ENCODE assay signal across 22 cellular contexts in genomic region chrX:28946846-28947245, GRCh38.
"Had no signal": no experiment of that assay in that cellular context is flagged by ENCODE, and none has a peak within 500 bp of the region (broad histone marks: within the 10 kb centered on the region; RNA-seq: fewer than 3 reads in every experiment).

No MANE protein-coding gene starts in this region.

- H3K36me3 ChIP-seq: esophagus muscularis mucosa, neutrophil, spleen, stomach, thoracic aorta, transverse colon had no signal

- H3K36me3 Mint-ChIP-seq: immature natural killer cell; naive B cell; stimulated activated naive B cell treated with anti-CD40 and anti-IgM and Interleukin-4, amounts not matched to agents 10 μg/mL and 1 μg/mL and 100 μg/mL, for 72 hours had no signal

- H3K27me3 ChIP-seq: esophagus muscularis mucosa, neutrophil, spleen, stomach, transverse colon had no signal

- H3K27me3 Mint-ChIP-seq: central memory CD8-positive, alpha-beta T cell; naive B cell; stimulated activated naive B cell treated with anti-CD40 and anti-IgM and Interleukin-4, amounts not matched to agents 10 μg/mL and 1 μg/mL and 100 μg/mL, for 72 hours had no signal

- H3K4me1 Mint-ChIP-seq: central memory CD8-positive, alpha-beta T cell; immature natural killer cell; naive B cell; stimulated activated naive B cell treated with anti-CD40 and anti-IgM and Interleukin-4, amounts not matched to agents 10 μg/mL and 1 μg/mL and 100 μg/mL, for 72 hours had no signal

- DNase-seq: effector memory CD4-positive, alpha-beta T cell; immature natural killer cell; kidney; left cardiac atrium; mesendoderm; naive B cell; posterior cingulate gyrus; spleen; stimulated activated CD4-positive, alpha-beta T cell treated with anti-CD3 and anti-CD28 coated beads, Interleukin-15, amount 100 ng/mL, for 24 hours; stimulated activated CD4-positive, alpha-beta T cell treated with anti-CD3 and anti-CD28 coated beads, Interleukin-1b, Interleukin-23, amount 100 ng/mL, for 48 hours; stimulated activated CD4-positive, alpha-beta T cell treated with anti-CD3 and anti-CD28 coated beads, Interleukin-4, amount 100 ng/mL, for 4 hours; stimulated activated naive B cell treated with anti-CD40 and anti-IgM and Interleukin-4, amounts not matched to agents 10 μg/mL and 1 μg/mL and 100 μg/mL, for 72 hours; stomach; substantia nigra; transverse colon had no signal

- H3K4me3 Mint-ChIP-seq: central memory CD8-positive, alpha-beta T cell; immature natural killer cell; naive B cell; stimulated activated naive B cell treated with anti-CD40 and anti-IgM and Interleukin-4, amounts not matched to agents 10 μg/mL and 1 μg/mL and 100 μg/mL, for 72 hours had no signal

- H3K4me1 ChIP-seq: esophagus muscularis mucosa, spleen, stomach, transverse colon had no signal

- FAIRE-seq: endometrium, kidney had no signal

- H3K9me3 Mint-ChIP-seq: central memory CD8-positive, alpha-beta T cell; stimulated activated naive B cell treated with anti-CD40 and anti-IgM and Interleukin-4, amounts not matched to agents 10 μg/mL and 1 μg/mL and 100 μg/mL, for 72 hours had no signal

- H3K27ac Mint-ChIP-seq: immature natural killer cell; naive B cell; stimulated activated naive B cell treated with anti-CD40 and anti-IgM and Interleukin-4, amounts not matched to agents 10 μg/mL and 1 μg/mL and 100 μg/mL, for 72 hours had no signal

- ATAC-seq: left cardiac atrium; sciatic nerve; stimulated activated naive B cell treated with anti-CD40 and anti-IgM and Interleukin-4, amounts not matched to agents 10 μg/mL and 1 μg/mL and 100 μg/mL, for 72 hours had no signal

- H3K27ac ChIP-seq: epithelial cell of prostate, esophagus muscularis mucosa, neutrophil, spleen, stomach, thoracic aorta, transverse colon had no signal

- H3K4me3 ChIP-seq: esophagus muscularis mucosa, spleen, stomach, thoracic aorta, transverse colon had no signal

- H3K9me3 ChIP-seq: esophagus muscularis mucosa, neutrophil, stomach, thoracic aorta, transverse colon had no signal
